1 cellular context compared by ENCODE assay signal in the genomic region with DNA sequence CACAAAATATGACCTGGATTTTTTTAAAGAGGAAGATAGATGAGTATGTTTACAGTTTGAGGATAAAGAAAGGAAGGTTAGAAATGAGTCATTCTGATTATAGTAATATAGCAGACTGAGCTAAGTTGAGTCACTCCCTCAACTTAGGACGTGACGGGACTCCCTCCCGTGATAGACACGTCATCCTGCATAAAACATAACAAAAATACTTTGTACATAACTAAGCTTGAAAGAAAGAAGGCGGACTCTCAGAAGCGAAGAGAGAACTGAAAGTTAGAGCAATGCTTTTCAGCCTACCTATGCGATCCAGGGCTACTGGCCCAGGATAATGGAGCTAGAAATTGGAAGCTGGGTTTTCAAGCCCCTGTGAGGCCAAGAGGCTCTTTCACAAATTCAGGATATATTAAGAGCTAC.
TF ChIP-seq lines count a peak whose summit lies in the region.

No MANE protein-coding gene starts in this region.

TF ChIP-seq in HEK293, 187 proteins besides CTCF, POLR2A, EP300 and RAD21 (continued from another document):
- TF ChIP-seq ZNF704 (tag by site-specific recombination; IDR thresholded peaks at IDR 0.05): no peak
- no peak for TF ChIP-seq ZNF114 (tag by site-specific recombination; IDR thresholded peaks at IDR 0.05)
- TF ChIP-seq ZNF366 (tag by site-specific recombination; conservative IDR thresholded peaks at IDR 0.05): peak; percentile 94
- no peak for TF ChIP-seq ZNF274 (IDR thresholded peaks at IDR 0.05; ENCODE audit: low read length)
- no peak for TF ChIP-seq ZNF274 (tag by site-specific recombination; IDR thresholded peaks at IDR 0.05; ENCODE audit: borderline replicate concordance)
- peak; percentile 98 for TF ChIP-seq ZEB2 (tag by site-specific recombination; IDR thresholded peaks at IDR 0.05)
- TF ChIP-seq, protein P1, sequence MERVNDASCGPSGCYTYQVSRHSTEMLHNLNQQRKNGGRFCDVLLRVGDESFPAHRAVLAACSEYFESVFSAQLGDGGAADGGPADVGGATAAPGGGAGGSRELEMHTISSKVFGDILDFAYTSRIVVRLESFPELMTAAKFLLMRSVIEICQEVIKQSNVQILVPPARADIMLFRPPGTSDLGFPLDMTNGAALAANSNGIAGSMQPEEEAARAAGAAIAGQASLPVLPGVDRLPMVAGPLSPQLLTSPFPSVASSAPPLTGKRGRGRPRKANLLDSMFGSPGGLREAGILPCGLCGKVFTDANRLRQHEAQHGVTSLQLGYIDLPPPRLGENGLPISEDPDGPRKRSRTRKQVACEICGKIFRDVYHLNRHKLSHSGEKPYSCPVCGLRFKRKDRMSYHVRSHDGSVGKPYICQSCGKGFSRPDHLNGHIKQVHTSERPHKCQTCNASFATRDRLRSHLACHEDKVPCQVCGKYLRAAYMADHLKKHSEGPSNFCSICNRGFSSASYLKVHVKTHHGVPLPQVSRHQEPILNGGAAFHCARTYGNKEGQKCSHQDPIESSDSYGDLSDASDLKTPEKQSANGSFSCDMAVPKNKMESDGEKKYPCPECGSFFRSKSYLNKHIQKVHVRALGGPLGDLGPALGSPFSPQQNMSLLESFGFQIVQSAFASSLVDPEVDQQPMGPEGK (tag by site-specific recombination; IDR thresholded peaks at IDR 0.05): 0 out of 2 replicates have a peak, but pooled peaks have one; percentile 43
- TF ChIP-seq ZBTB17 (tag by site-specific recombination; IDR thresholded peaks at IDR 0.05): peak; percentile 33; the same call in 1 of the 2 replicates
- TF ChIP-seq YY1 (tag by site-specific recombination; IDR thresholded peaks at IDR 0.05): no peak
- peak; percentile 65 for TF ChIP-seq PRDM1 (tag by site-specific recombination; IDR thresholded peaks at IDR 0.05)
- TF ChIP-seq ZNF24 (tag by site-specific recombination; IDR thresholded peaks at IDR 0.05): 0 out of 2 replicates have a peak, but pooled peaks have one; percentile 83
- TF ChIP-seq, protein P2, sequence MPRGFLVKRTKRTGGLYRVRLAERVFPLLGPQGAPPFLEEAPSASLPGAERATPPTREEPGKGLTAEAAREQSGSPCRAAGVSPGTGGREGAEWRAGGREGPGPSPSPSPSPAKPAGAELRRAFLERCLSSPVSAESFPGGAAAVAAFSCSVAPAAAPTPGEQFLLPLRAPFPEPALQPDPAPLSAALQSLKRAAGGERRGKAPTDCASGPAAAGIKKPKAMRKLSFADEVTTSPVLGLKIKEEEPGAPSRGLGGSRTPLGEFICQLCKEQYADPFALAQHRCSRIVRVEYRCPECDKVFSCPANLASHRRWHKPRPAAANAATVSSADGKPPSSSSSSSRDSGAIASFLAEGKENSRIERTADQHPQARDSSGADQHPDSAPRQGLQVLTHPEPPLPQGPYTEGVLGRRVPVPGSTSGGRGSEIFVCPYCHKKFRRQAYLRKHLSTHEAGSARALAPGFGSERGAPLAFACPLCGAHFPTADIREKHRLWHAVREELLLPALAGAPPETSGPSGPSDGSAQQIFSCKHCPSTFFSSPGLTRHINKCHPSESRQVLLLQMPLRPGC (tag by site-specific recombination; IDR thresholded peaks at IDR 0.05): peak; percentile 86
- peak; percentile 90 for TF ChIP-seq ZNF324 (tag by site-specific recombination; IDR thresholded peaks at IDR 0.05)
- TF ChIP-seq ZNF140 (tag by site-specific recombination; IDR thresholded peaks at IDR 0.05): no peak
- TF ChIP-seq, protein P3, sequence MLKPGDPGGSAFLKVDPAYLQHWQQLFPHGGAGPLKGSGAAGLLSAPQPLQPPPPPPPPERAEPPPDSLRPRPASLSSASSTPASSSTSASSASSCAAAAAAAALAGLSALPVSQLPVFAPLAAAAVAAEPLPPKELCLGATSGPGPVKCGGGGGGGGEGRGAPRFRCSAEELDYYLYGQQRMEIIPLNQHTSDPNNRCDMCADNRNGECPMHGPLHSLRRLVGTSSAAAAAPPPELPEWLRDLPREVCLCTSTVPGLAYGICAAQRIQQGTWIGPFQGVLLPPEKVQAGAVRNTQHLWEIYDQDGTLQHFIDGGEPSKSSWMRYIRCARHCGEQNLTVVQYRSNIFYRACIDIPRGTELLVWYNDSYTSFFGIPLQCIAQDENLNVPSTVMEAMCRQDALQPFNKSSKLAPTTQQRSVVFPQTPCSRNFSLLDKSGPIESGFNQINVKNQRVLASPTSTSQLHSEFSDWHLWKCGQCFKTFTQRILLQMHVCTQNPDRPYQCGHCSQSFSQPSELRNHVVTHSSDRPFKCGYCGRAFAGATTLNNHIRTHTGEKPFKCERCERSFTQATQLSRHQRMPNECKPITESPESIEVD (tag by site-specific recombination; IDR thresholded peaks at IDR 0.05): peak; percentile 83
- peak; percentile 87 for TF ChIP-seq ZNF558 (tag by site-specific recombination; IDR thresholded peaks at IDR 0.05)
- TF ChIP-seq, protein P4, sequence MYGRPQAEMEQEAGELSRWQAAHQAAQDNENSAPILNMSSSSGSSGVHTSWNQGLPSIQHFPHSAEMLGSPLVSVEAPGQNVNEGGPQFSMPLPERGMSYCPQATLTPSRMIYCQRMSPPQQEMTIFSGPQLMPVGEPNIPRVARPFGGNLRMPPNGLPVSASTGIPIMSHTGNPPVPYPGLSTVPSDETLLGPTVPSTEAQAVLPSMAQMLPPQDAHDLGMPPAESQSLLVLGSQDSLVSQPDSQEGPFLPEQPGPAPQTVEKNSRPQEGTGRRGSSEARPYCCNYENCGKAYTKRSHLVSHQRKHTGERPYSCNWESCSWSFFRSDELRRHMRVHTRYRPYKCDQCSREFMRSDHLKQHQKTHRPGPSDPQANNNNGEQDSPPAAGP (tag by site-specific recombination; IDR thresholded peaks at IDR 0.05): peak; percentile 73
- no peak for TF ChIP-seq ZBTB6 (tag by site-specific recombination; IDR thresholded peaks at IDR 0.05)
- TF ChIP-seq SP7 (tag by site-specific recombination; IDR thresholded peaks at IDR 0.05): peak; percentile 92
- TF ChIP-seq ZNF362 (tag by site-specific recombination; IDR thresholded peaks at IDR 0.05): peak; percentile 97
- TF ChIP-seq, protein P5, sequence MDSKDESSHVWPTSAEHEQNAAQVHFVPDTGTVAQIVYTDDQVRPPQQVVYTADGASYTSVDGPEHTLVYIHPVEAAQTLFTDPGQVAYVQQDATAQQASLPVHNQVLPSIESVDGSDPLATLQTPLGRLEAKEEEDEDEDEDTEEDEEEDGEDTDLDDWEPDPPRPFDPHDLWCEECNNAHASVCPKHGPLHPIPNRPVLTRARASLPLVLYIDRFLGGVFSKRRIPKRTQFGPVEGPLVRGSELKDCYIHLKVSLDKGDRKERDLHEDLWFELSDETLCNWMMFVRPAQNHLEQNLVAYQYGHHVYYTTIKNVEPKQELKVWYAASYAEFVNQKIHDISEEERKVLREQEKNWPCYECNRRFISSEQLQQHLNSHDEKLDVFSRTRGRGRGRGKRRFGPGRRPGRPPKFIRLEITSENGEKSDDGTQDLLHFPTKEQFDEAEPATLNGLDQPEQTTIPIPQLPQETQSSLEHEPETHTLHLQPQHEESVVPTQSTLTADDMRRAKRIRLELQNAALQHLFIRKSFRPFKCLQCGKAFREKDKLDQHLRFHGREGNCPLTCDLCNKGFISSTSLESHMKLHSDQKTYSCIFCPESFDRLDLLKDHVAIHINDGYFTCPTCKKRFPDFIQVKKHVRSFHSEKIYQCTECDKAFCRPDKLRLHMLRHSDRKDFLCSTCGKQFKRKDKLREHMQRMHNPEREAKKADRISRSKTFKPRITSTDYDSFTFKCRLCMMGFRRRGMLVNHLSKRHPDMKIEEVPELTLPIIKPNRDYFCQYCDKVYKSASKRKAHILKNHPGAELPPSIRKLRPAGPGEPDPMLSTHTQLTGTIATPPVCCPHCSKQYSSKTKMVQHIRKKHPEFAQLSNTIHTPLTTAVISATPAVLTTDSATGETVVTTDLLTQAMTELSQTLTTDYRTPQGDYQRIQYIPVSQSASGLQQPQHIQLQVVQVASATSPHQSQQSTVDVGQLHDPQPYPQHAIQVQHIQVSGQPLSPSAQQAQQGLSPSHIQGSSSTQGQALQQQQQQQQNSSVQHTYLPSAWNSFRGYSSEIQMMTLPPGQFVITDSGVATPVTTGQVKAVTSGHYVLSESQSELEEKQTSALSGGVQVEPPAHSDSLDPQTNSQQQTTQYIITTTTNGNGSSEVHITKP (tag by site-specific recombination; IDR thresholded peaks at IDR 0.05): peak; percentile 65
- 0 out of 2 replicates have a peak, but pooled peaks have one; percentile 30 for TF ChIP-seq ZNF2 (tag by site-specific recombination; IDR thresholded peaks at IDR 0.05)
- TF ChIP-seq ZNF335 (tag by site-specific recombination; conservative IDR thresholded peaks at IDR 0.05): peak; percentile 61
TF ChIP-seq in HEK293: peak in this region for 42.
